In the genomic region with DNA sequence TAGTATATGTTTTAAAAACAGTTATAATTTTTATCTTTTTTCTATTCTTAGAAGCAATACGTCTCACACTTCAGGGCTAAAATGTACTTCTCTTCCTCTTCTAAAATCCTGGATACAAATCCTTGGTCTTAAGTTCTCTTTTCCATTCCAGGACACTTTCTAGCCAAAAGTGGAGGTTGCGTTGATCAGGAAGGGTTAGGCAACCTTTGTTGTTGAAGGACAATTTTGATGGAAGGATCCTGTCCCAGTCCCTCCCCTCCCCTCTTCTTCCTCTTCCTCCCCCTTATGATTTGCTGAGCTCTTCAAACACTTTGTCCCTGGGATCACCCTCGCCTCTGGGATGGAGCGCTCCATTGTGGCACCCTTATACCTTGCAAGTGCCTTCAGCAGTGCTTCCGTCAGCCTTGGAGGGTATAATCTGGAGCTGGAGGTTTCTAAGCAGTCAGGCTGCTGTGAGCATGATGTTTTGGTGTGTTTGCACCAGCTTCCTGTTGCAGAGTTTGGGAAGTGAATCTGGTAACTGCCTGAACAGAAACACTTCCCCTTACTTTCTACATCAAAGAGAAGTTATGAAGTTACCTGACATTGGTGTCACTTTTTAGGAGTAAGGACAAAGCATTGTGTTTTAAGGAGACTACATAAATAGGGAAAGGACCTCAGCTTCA, we compare ENCODE assay signal across 10 cellular contexts.
A peak's percentile ranks its signal among the peaks of the same experiment; 100 is the strongest.
DNase-seq lines count a peak whose midpoint lies in the region; ATAC-seq and TF ChIP-seq lines count a peak whose summit lies in the region.
"Had no signal": no experiment of that assay in that cellular context is flagged by ENCODE, and none has a peak within 500 bp of the region (broad histone marks: within the 10 kb centered on the region; RNA-seq: fewer than 3 reads in every experiment).

No MANE protein-coding gene starts in this region.

- peak overlapping the region; percentile 28 for H3K4me3 ChIP-seq in CD4-positive, CD25-positive, alpha-beta regulatory T cell (ENCODE audit: low read depth, low read length)
- no peak overlapping the region for H3K4me3 ChIP-seq in mesenchymal stem cell (ENCODE audit: insufficient read depth in 1 of 2, low read depth in 1 of 2, low read length in 2 of 2)

- H3K36me3 ChIP-seq in CD4-positive, CD25-positive, alpha-beta regulatory T cell (ENCODE audit: control insufficient read depth, insufficient read depth, low read length): no peaks in the 10 kb centered on the region
- H3K36me3 ChIP-seq in mesenchymal stem cell (ENCODE audit: control insufficient read depth in 1 of 2, insufficient read depth in 2 of 2, low read depth in 1 of 2, low read length in 2 of 2): no peaks in the 10 kb centered on the region

- peak in 1 of 3 donors; percentile 50 for DNase-seq in CD4-positive, CD25-positive, alpha-beta regulatory T cell
- DNase-seq in WTC11 (ENCODE audit: low spot score): no peak
- DNase-seq in mesenchymal stem cell: no peak
- no peak for DNase-seq in activated effector memory CD4-positive, alpha-beta T cell treated with anti-CD3 and anti-CD28 coated beads, Interleukin-2, amount 50 U/mL, for 16 hours
- DNase-seq in activated CD8-positive, alpha-beta memory T cell treated with anti-CD3 and anti-CD28 coated beads, Interleukin-2, amount 50 U/mL, for 4 hours: no peak
- no peak for DNase-seq in NCI-H2171 treated with DMSO at 0.1 percent for 48 hours (lab: John Stamatoyannopoulos, UW)
- DNase-seq: activated CD4-positive, CD25-positive, alpha-beta regulatory T cell; NCI-H2107 had no signal

- peak overlapping the region; percentile 13 to 40 for H3K18ac ChIP-seq in mesenchymal stem cell (ENCODE audit: low read depth in 1 of 2, low read length in 2 of 2)

- H3K4me1 Mint-ChIP-seq in CD4-positive, CD25-positive, alpha-beta regulatory T cell: peaks cover 18 to 61% (median 41%) of the 10 kb centered on the region in 4 donors
- H3K4me1 Mint-ChIP-seq in WTC11: peaks cover 41% of the 10 kb centered on the region

- peak overlapping the region; percentile 0 to 51 for H2BK12ac ChIP-seq in mesenchymal stem cell (ENCODE audit: low read length in 2 of 2)

- H3K79me1 ChIP-seq in mesenchymal stem cell (replicated peaks; ENCODE audit: low read length, poor library complexity, severe bottlenecking): peaks cover 2% of the 10 kb centered on the region

- no peak overlapping the region for H2BK5ac ChIP-seq in mesenchymal stem cell (ENCODE audit: low read depth, low read length, poor library complexity, severe bottlenecking)

- POLR2A ChIA-PET in WTC11 (lab: Charles Lee): interaction anchor here (0.5 to 0.6 kb wide), 3 partner anchors 17 to 927 kb away, joined by 3 to 4 read pairs (median 4); no protein-coding TSS in a partner anchor

- no peaks in the 10 kb centered on the region for H3K36me3 Mint-ChIP-seq in CD4-positive, CD25-positive, alpha-beta regulatory T cell
- peaks cover 17% of the 10 kb centered on the region for H3K36me3 Mint-ChIP-seq in WTC11

- H3K9me3 Mint-ChIP-seq in CD4-positive, CD25-positive, alpha-beta regulatory T cell: peaks cover 0 to 3% (median 0%) of the 10 kb centered on the region in 7 donors
- H3K9me3 Mint-ChIP-seq in WTC11: peaks cover 12% of the 10 kb centered on the region

- peak in 1 of 2 donors; percentile 45 for ATAC-seq in CD4-positive, CD25-positive, alpha-beta regulatory T cell (ENCODE audit: low read depth in 2 of 2)
- peak; percentile 51 for ATAC-seq in HG02759 (IDR thresholded peaks at IDR 0.05; ENCODE audit: unreplicated experiment)
- ATAC-seq in WTC11: peak; percentile 54
- no peak for ATAC-seq in HG03520 (IDR thresholded peaks at IDR 0.05; ENCODE audit: unreplicated experiment)

- no peak overlapping the region for H2BK15ac ChIP-seq in mesenchymal stem cell (ENCODE audit: low read depth, poor library complexity, severe bottlenecking)

- WGBS in mesenchymal stem cell: 100% methylated on average over 4 of the region's 5 CpGs

- peak overlapping the region; percentile 79 for H4K8ac ChIP-seq in mesenchymal stem cell (ENCODE audit: low read length)

- H3K4ac ChIP-seq in mesenchymal stem cell (ENCODE audit: low read depth in 1 of 2, low read length in 2 of 2): peak overlapping the region in 1 of 2 experiments; percentile 21

- no peak overlapping the region for H2AFZ ChIP-seq in mesenchymal stem cell (ENCODE audit: low read depth, low read length)

- H3K9ac ChIP-seq in mesenchymal stem cell (ENCODE audit: low read length): no peak overlapping the region

- H3K14ac ChIP-seq in mesenchymal stem cell (ENCODE audit: low read length in 2 of 2): no peak overlapping the region

- no peak for TF ChIP-seq CTCF in WTC11 (IDR thresholded peaks at IDR 0.05)

- no peaks in the 10 kb centered on the region for H3K27me3 Mint-ChIP-seq in CD4-positive, CD25-positive, alpha-beta regulatory T cell
- no peaks in the 10 kb centered on the region for H3K27me3 Mint-ChIP-seq in WTC11 (ENCODE audit: low read depth)

- no peak overlapping the region for H3K27ac ChIP-seq in CD4-positive, CD25-positive, alpha-beta regulatory T cell (ENCODE audit: insufficient read depth, low read length, poor library complexity, severe bottlenecking)
- H3K27ac ChIP-seq in mesenchymal stem cell (ENCODE audit: low read length, poor library complexity, severe bottlenecking): no peak overlapping the region

- peaks cover 0 to 3% of the 10 kb centered on the region in 2 experiments for H3K9me3 ChIP-seq in CD4-positive, CD25-positive, alpha-beta regulatory T cell (ENCODE audit: control insufficient read depth in 2 of 2, low read length in 2 of 2)
- H3K9me3 ChIP-seq in mesenchymal stem cell (ENCODE audit: control insufficient read depth, low read length): peaks cover 2% of the 10 kb centered on the region

- no peak overlapping the region for H3K4me2 ChIP-seq in mesenchymal stem cell (ENCODE audit: low read length, poor library complexity, severe bottlenecking)

- H3K4me1 ChIP-seq in CD4-positive, CD25-positive, alpha-beta regulatory T cell (ENCODE audit: control insufficient read depth, insufficient read depth, low read length, poor library complexity, severe bottlenecking): peaks cover 25% of the 10 kb centered on the region
- peaks cover 3% of the 10 kb centered on the region for H3K4me1 ChIP-seq in mesenchymal stem cell (ENCODE audit: control insufficient read depth, insufficient read depth, low read depth, low read length)

- no peak overlapping the region for H3K23ac ChIP-seq in mesenchymal stem cell (ENCODE audit: low read length in 2 of 2)

- peak overlapping the region; percentile 67 to 89 (median 82) for H3K27ac Mint-ChIP-seq in CD4-positive, CD25-positive, alpha-beta regulatory T cell
- peak overlapping the region; percentile 12; the same call in 1 of the 2 replicates for H3K27ac Mint-ChIP-seq in WTC11

- peak overlapping the region; percentile 19 for H4K91ac ChIP-seq in mesenchymal stem cell (ENCODE audit: low read length)

- peak overlapping the region in 3 of 4 donors; percentile 65 to 83 (median 75) for H3K4me3 Mint-ChIP-seq in CD4-positive, CD25-positive, alpha-beta regulatory T cell
- no peak overlapping the region for H3K4me3 Mint-ChIP-seq in WTC11

- H2AK5ac ChIP-seq in mesenchymal stem cell (ENCODE audit: low read length, severe bottlenecking): no peak overlapping the region

- H2BK120ac ChIP-seq in mesenchymal stem cell (ENCODE audit: low read depth, low read length): peak overlapping the region; percentile 66

- H3K27me3 ChIP-seq in CD4-positive, CD25-positive, alpha-beta regulatory T cell (ENCODE audit: control insufficient read depth, insufficient read depth, low read length): no peaks in the 10 kb centered on the region
- no peaks in the 10 kb centered on the region for H3K27me3 ChIP-seq in mesenchymal stem cell (ENCODE audit: control insufficient read depth in 1 of 2, insufficient read depth in 1 of 2, low read length in 2 of 2)

- CTCF ChIA-PET in WTC11 (lab: Charles Lee): interaction anchor here (0.5 to 1.0 kb wide), 2 partner anchors 56 to 1225 kb away, joined by 3 read pairs; no protein-coding TSS in a partner anchor

TF ChIP-seq in WTC11, 78 proteins besides CTCF, POLR2A, EP300 and RAD21 (continues in another document):
- no peak for TF ChIP-seq ZNF317 (CRISPR knock-in tag; IDR thresholded peaks at IDR 0.05; ENCODE audit: borderline replicate concordance, low read depth)
- TF ChIP-seq, protein P1, sequence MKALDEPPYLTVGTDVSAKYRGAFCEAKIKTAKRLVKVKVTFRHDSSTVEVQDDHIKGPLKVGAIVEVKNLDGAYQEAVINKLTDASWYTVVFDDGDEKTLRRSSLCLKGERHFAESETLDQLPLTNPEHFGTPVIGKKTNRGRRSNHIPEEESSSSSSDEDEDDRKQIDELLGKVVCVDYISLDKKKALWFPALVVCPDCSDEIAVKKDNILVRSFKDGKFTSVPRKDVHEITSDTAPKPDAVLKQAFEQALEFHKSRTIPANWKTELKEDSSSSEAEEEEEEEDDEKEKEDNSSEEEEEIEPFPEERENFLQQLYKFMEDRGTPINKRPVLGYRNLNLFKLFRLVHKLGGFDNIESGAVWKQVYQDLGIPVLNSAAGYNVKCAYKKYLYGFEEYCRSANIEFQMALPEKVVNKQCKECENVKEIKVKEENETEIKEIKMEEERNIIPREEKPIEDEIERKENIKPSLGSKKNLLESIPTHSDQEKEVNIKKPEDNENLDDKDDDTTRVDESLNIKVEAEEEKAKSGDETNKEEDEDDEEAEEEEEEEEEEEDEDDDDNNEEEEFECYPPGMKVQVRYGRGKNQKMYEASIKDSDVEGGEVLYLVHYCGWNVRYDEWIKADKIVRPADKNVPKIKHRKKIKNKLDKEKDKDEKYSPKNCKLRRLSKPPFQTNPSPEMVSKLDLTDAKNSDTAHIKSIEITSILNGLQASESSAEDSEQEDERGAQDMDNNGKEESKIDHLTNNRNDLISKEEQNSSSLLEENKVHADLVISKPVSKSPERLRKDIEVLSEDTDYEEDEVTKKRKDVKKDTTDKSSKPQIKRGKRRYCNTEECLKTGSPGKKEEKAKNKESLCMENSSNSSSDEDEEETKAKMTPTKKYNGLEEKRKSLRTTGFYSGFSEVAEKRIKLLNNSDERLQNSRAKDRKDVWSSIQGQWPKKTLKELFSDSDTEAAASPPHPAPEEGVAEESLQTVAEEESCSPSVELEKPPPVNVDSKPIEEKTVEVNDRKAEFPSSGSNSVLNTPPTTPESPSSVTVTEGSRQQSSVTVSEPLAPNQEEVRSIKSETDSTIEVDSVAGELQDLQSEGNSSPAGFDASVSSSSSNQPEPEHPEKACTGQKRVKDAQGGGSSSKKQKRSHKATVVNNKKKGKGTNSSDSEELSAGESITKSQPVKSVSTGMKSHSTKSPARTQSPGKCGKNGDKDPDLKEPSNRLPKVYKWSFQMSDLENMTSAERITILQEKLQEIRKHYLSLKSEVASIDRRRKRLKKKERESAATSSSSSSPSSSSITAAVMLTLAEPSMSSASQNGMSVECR (CRISPR knock-in tag; IDR thresholded peaks at IDR 0.05; ENCODE audit: borderline replicate concordance): no peak
